Comparison of ENCODE assay signal across 9 cellular contexts in genomic region chr6:108564178-108564577, GRCh38. TPM values are rescaled to one million over a fixed set of nuclear protein-coding genes. Genes with fewer than 3 reads are reported as not detected.
DNase-seq lines count a peak whose midpoint lies in the region; ATAC-seq and TF ChIP-seq lines count a peak whose summit lies in the region.
"Had no signal": no experiment of that assay in that cellular context is flagged by ENCODE, and none has a peak within 500 bp of the region (broad histone marks: within the 10 kb centered on the region; RNA-seq: fewer than 3 reads in every experiment).

No MANE protein-coding gene starts in this region.

- ATAC-seq in activated T-cell treated with anti-CD3 and anti-CD28 coated beads, Interleukin-2, amount 50 U/mL, for 72 hours (replicated peaks in 1 of 2): peak; percentile 8 to 10
- no peak for ATAC-seq in activated B cell treated with CpG ODN at 0.5 μM for 24 hours (ENCODE audit: low read depth)

- peaks cover 18% of the 10 kb centered on the region for H3K27me3 Mint-ChIP-seq in activated T-cell treated with anti-CD3 and anti-CD28 coated beads, Interleukin-2, amount 50 U/mL, for 72 hours (ENCODE audit: low read depth)
- no peaks in the 10 kb centered on the region for H3K27me3 Mint-ChIP-seq in activated B cell treated with CpG ODN at 0.5 μM for 24 hours

- intact Hi-C loops in activated B cell treated with CpG ODN at 0.5 μM for 24 hours (cut with micrococcal nuclease): loop anchor here (2.0 kb wide), 1 partner anchor 445 kb away; no protein-coding TSS in a partner anchor
- intact Hi-C loops in tibial artery (cut with DNase I; ENCODE audit: low total_unique reads): loop anchor here (10.0 kb wide), 1 partner anchor 131 kb away; no protein-coding TSS in a partner anchor

- no peaks in the 10 kb centered on the region for H3K27me3 ChIP-seq in tibial artery
- H3K27me3 ChIP-seq in WERI-Rb-1 (ENCODE audit: insufficient read depth, low read depth, severe bottlenecking): peaks cover 10% of the 10 kb centered on the region

- CTCF ChIA-PET in activated B cell treated with CpG ODN at 0.5 μM for 24 hours (lab: Charles Lee): interaction anchor here (0.9 kb wide), 1 partner anchor 284 kb away, joined by 3 read pairs; the partner anchor contains the start of gene ARMC2

- peak overlapping the region; percentile 97 to 99 for H3K27ac ChIP-seq in tibial artery
- H3K27ac ChIP-seq in WERI-Rb-1: no peak overlapping the region

- peaks cover 17 to 39% (median 29%) of the 10 kb centered on the region in 3 donors for H3K36me3 ChIP-seq in tibial artery
- H3K36me3 ChIP-seq in WERI-Rb-1: peaks cover 8% of the 10 kb centered on the region

- POLR2A ChIA-PET in activated B cell treated with CpG ODN at 0.5 μM for 24 hours (lab: Charles Lee): interaction anchor here (0.7 to 1.5 kb wide), 2 partner anchors 44 to 531 kb away, joined by 3 to 4 read pairs; partner anchors contain the start of genes CEP57L1 and SESN1

- peaks cover 0 to 60% (median 40%) of the 10 kb centered on the region in 4 donors for H3K4me1 ChIP-seq in tibial artery

- TF ChIP-seq CTCF in activated B cell treated with CpG ODN at 0.5 μM for 24 hours (IDR thresholded peaks at IDR 0.05) (no peak), tibial artery (IDR thresholded peaks at IDR 0.05) (no peak), WERI-Rb-1 (IDR thresholded peaks at IDR 0.05; ENCODE audit: low read depth, low read length) (no peak)

- no peaks in the 10 kb centered on the region for H3K9me3 Mint-ChIP-seq in activated T-cell treated with anti-CD3 and anti-CD28 coated beads, Interleukin-2, amount 50 U/mL, for 72 hours
- no peaks in the 10 kb centered on the region for H3K9me3 Mint-ChIP-seq in activated B cell treated with CpG ODN at 0.5 μM for 24 hours

- H3K4me3 ChIP-seq in tibial artery (peak overlapping the region; percentile 86 to 97), WERI-Rb-1 (ENCODE audit: low read depth, low read length) (no peak overlapping the region)

- peak; percentile 16 to 20 for DNase-seq in activated T-cell treated with anti-CD3 and anti-CD28 coated beads, Interleukin-2, amount 50 U/mL, for 72 hours
- no peak for DNase-seq in activated T-cell treated with anti-CD3 and anti-CD28 coated beads, Interleukin-2, amount 50 U/mL, for 48 hours
- DNase-seq in activated B cell treated with CpG ODN at 0.5 μM for 24 hours (no peak), hepatic stellate cell (ENCODE audit: low spot score) (peak; percentile 75), tibial artery (no peak), WERI-Rb-1 (no peak), NCI-H2029 treated with DMSO at 0.1 percent for 48 hours (lab: John Stamatoyannopoulos, UW) (no peak), DMS153 treated with DMSO at 0.1 percent for 48 hours (lab: John Stamatoyannopoulos, UW; ENCODE audit: unreplicated experiment) (no peak)
- DNase-seq: NCI-H2171 had no signal

- H3K4me1 Mint-ChIP-seq in activated T-cell treated with anti-CD3 and anti-CD28 coated beads, Interleukin-2, amount 50 U/mL, for 72 hours (ENCODE audit: low read depth): peaks cover 58% of the 10 kb centered on the region
- peaks cover 62% of the 10 kb centered on the region for H3K4me1 Mint-ChIP-seq in activated B cell treated with CpG ODN at 0.5 μM for 24 hours

- peak overlapping the region; percentile 16 to 72 for H3K4me3 Mint-ChIP-seq in activated T-cell treated with anti-CD3 and anti-CD28 coated beads, Interleukin-2, amount 50 U/mL, for 72 hours
- H3K4me3 Mint-ChIP-seq in activated B cell treated with CpG ODN at 0.5 μM for 24 hours: peak overlapping the region; percentile 70

- H3K9me3 ChIP-seq in tibial artery: no peaks in the 10 kb centered on the region
- no peaks in the 10 kb centered on the region for H3K9me3 ChIP-seq in WERI-Rb-1 (ENCODE audit: severe bottlenecking)

- peaks cover 7 to 8% of the 10 kb centered on the region in 2 donors for H3K36me3 Mint-ChIP-seq in activated T-cell treated with anti-CD3 and anti-CD28 coated beads, Interleukin-2, amount 50 U/mL, for 72 hours (ENCODE audit: insufficient read depth in 2 of 2)
- peaks cover 12% of the 10 kb centered on the region for H3K36me3 Mint-ChIP-seq in activated B cell treated with CpG ODN at 0.5 μM for 24 hours (ENCODE audit: low read depth)

- peak overlapping the region; percentile 95 for H3K27ac Mint-ChIP-seq in activated T-cell treated with anti-CD3 and anti-CD28 coated beads, Interleukin-2, amount 50 U/mL, for 72 hours
- H3K27ac Mint-ChIP-seq in activated B cell treated with CpG ODN at 0.5 μM for 24 hours: peak overlapping the region; percentile 86

RNA-seq across cellular contexts. Expression of gene FOXO3, which starts 3.5 kb away (rescaled TPM):
- total RNA-seq in activated T-cell treated with anti-CD3 and anti-CD28 coated beads, Interleukin-2, amount 50 U/mL, for 72 hours: 10 to 100 TPM in 1 of 2 donors, 1 to 10 TPM in 1; 7.1 to 10.0 TPM
- 8.9 and 9.4 TPM in 2 replicates for total RNA-seq in activated B cell treated with CpG ODN at 0.5 μM for 24 hours

Comparison
In these comparisons a context has a peak if more than half of its experiments do, and no peak if none do; other contexts are left out.
1. DNase-seq: peak in activated T-cell treated with anti-CD3 and anti-CD28 coated beads, Interleukin-2, amount 50 U/mL, for 72 hours (2 of 2) and hepatic stellate cell (single experiment); none in activated T-cell treated with anti-CD3 and anti-CD28 coated beads, Interleukin-2, amount 50 U/mL, for 48 hours (0 of 2), activated B cell treated with CpG ODN at 0.5 μM for 24 hours (single experiment), tibial artery (0 of 2), WERI-Rb-1 (single experiment), NCI-H2029 treated with DMSO at 0.1 percent for 48 hours (single experiment) and DMS153 treated with DMSO at 0.1 percent for 48 hours (single experiment).